ENCODE assay signal across 32 cellular contexts in genomic region chr5:2847608-2848007, GRCh38.
"Had no signal": no experiment of that assay in that cellular context is flagged by ENCODE, and none has a peak within 500 bp of the region (broad histone marks: within the 10 kb centered on the region; RNA-seq: fewer than 3 reads in every experiment).

No MANE protein-coding gene starts in this region.

- H3K27ac Mint-ChIP-seq: activated B cell treated with CpG ODN at 0.5 μM for 24 hours; activated CD8-positive, alpha-beta memory T cell treated with anti-CD3 and anti-CD28 coated beads, Interleukin-2, amount 10 ng/mL, durations not matched to agents 7 days and 5 days; activated CD8-positive, alpha-beta T cell treated with anti-CD3 and anti-CD28 coated beads for 36 hours; activated naive CD8-positive, alpha-beta T cell; activated T-cell treated with anti-CD3 and anti-CD28 coated beads, Interleukin-2, amount 50 U/mL, for 72 hours; T-helper 17 cell; T-helper 2 cell treated with Interferon-gamma antibody and Interleukin-4, amounts not matched to agents 5 μg/mL and 100 μg/mL, for 36 hours had no signal

- ATAC-seq: activated CD4-positive, CD25-positive, alpha-beta regulatory T cell treated with anti-CD3 and anti-CD28 coated beads, Interleukin-2, amount 50 U/mL, for 24 hours; activated CD8-positive, alpha-beta memory T cell treated with anti-CD3 and anti-CD28 coated beads, Interleukin-2, amount 10 ng/mL, durations not matched to agents 7 days and 5 days; activated CD8-positive, alpha-beta T cell treated with anti-CD3 and anti-CD28 coated beads for 36 hours; activated T-cell treated with anti-CD3 and anti-CD28 coated beads, Interleukin-2, amount 50 U/mL, for 72 hours; T-helper 17 cell had no signal

- H3K36me3 ChIP-seq: brain microvascular endothelial cell, cardiac muscle cell, colonic mucosa, esophagus squamous epithelium, WERI-Rb-1 had no signal

- H3K4me1 ChIP-seq: colonic mucosa, esophagus squamous epithelium had no signal

- H3K4me3 Mint-ChIP-seq: activated B cell treated with CpG ODN at 0.5 μM for 24 hours; activated CD8-positive, alpha-beta memory T cell treated with anti-CD3 and anti-CD28 coated beads, Interleukin-2, amount 10 ng/mL, durations not matched to agents 7 days and 5 days; activated CD8-positive, alpha-beta T cell treated with anti-CD3 and anti-CD28 coated beads for 36 hours; activated naive CD8-positive, alpha-beta T cell; activated T-cell treated with anti-CD3 and anti-CD28 coated beads, Interleukin-2, amount 50 U/mL, for 72 hours; T-helper 17 cell; T-helper 2 cell treated with Interferon-gamma antibody and Interleukin-4, amounts not matched to agents 5 μg/mL and 100 μg/mL, for 36 hours had no signal

- H3K27ac ChIP-seq: brain microvascular endothelial cell, cardiac muscle cell, colonic mucosa, esophagus squamous epithelium, WERI-Rb-1 had no signal

- H3K27me3 Mint-ChIP-seq: activated B cell treated with CpG ODN at 0.5 μM for 24 hours; activated CD8-positive, alpha-beta memory T cell treated with anti-CD3 and anti-CD28 coated beads, Interleukin-2, amount 10 ng/mL, durations not matched to agents 7 days and 5 days; activated CD8-positive, alpha-beta T cell treated with anti-CD3 and anti-CD28 coated beads for 36 hours; activated naive CD8-positive, alpha-beta T cell; T-helper 17 cell had no signal

- H3K36me3 Mint-ChIP-seq: activated CD8-positive, alpha-beta memory T cell treated with anti-CD3 and anti-CD28 coated beads, Interleukin-2, amount 10 ng/mL, durations not matched to agents 7 days and 5 days; activated naive CD8-positive, alpha-beta T cell had no signal

- FAIRE-seq: astrocyte, endometrium, endothelial cell of umbilical vein had no signal

- H3K9me3 Mint-ChIP-seq: activated CD8-positive, alpha-beta T cell treated with anti-CD3 and anti-CD28 coated beads for 36 hours had no signal

- H3K4me3 ChIP-seq: cardiac muscle cell, colonic mucosa, esophagus squamous epithelium had no signal

- DNase-seq: activated B cell treated with CpG ODN at 0.5 μM for 24 hours; activated CD4-positive, alpha-beta T cell treated with anti-CD3 and anti-CD28 coated beads for 48 hours; activated CD4-positive, alpha-beta T cell treated with anti-CD3 and anti-CD28 coated beads, Interleukin-2, amount 50 U/mL, for 1 hour; activated CD4-positive, alpha-beta T cell treated with anti-CD3 and anti-CD28 coated beads, Interleukin-2, amount 50 U/mL, for 48 hours; activated CD8-positive, alpha-beta memory T cell treated with anti-CD3 and anti-CD28 coated beads, Interleukin-2, amount 10 ng/mL, durations not matched to agents 7 days and 5 days; activated CD8-positive, alpha-beta memory T cell treated with anti-CD3 and anti-CD28 coated beads, Interleukin-2, amount 50 U/mL, for 4 hours; activated CD8-positive, alpha-beta T cell treated with anti-CD3 and anti-CD28 coated beads for 36 hours; activated gamma-delta T cell; activated naive CD4-positive, alpha-beta T cell; activated naive CD4-positive, alpha-beta T cell treated with anti-CD3 and anti-CD28 coated beads, Interleukin-2, amount 50 U/mL, for 16 hours; activated T-cell treated with anti-CD3 and anti-CD28 coated beads, Interleukin-2, amount 50 U/mL, for 1 hour; activated T-cell treated with anti-CD3 and anti-CD28 coated beads, Interleukin-2, amount 50 U/mL, for 72 hours; amniotic stem cell; anterior cingulate cortex; brain microvascular endothelial cell; central memory CD4-positive, alpha-beta T cell; cerebellar nuclear complex; colonic mucosa; effector CD8-positive, alpha-beta T cell; esophagus squamous epithelium; head of caudate nucleus; T-helper 1 cell; T-helper 17 cell; T1000; WERI-Rb-1 had no signal

- H3K9me3 ChIP-seq: colonic mucosa, esophagus squamous epithelium had no signal

- H3K27me3 ChIP-seq: brain microvascular endothelial cell, cardiac muscle cell, colonic mucosa, esophagus squamous epithelium had no signal

- H3K4me1 Mint-ChIP-seq: activated B cell treated with CpG ODN at 0.5 μM for 24 hours; activated CD8-positive, alpha-beta memory T cell treated with anti-CD3 and anti-CD28 coated beads, Interleukin-2, amount 10 ng/mL, durations not matched to agents 7 days and 5 days; T-helper 17 cell had no signal
